Comparison of ENCODE assay signal across 8 cellular contexts in genomic region chr11:69918938-69919650, GRCh38.
DNase-seq lines count a peak whose midpoint lies in the region; ATAC-seq, FAIRE-seq and TF ChIP-seq lines count a peak whose summit lies in the region.

No MANE protein-coding gene starts in this region.

- no peak for FAIRE-seq in small intestine (lab: Jason Lieb, UNC)

- WGBS in small intestine, 3 donors: 33 to 37% (median 36%) methylated on average over 30 to 32 of the region's 32 CpGs

- H3K9me3 ChIP-seq in ascending aorta (no peaks in the 10 kb centered on the region), small intestine (ENCODE audit: control insufficient read depth, low read depth) (no peaks in the 10 kb centered on the region)

- peak overlapping the region; percentile 90 to 98 for H3K27ac ChIP-seq in ascending aorta
- H3K27ac ChIP-seq in small intestine (ENCODE audit: low read depth in 1 of 2, low read length in 1 of 2): no peak overlapping the region

- peak overlapping the region; percentile 7 to 57 for H3K4me3 ChIP-seq in ascending aorta
- no peak overlapping the region for H3K4me3 ChIP-seq in small intestine (ENCODE audit: low read depth in 1 of 2, low read length in 2 of 2)

- intact Hi-C loops in ascending aorta (cut with DNase I): loop anchor here (1.0 to 10.0 kb wide), 9 partner anchors 20 to 904 kb away; partner anchors contain the start of genes ANO1 and MRGPRF

- DNase-seq in DMS153 (lab: John Stamatoyannopoulos, UW) (peak; percentile 28), Kasumi-1 (lab: John Stamatoyannopoulos, UW) (peak; percentile 49 to 51), T-helper 22 cell (ENCODE audit: low read depth) (peak; percentile 20), ascending aorta (ENCODE audit: low spot score in 2 of 2) (peak in 1 of 2 donors; percentile 93), hippocampal formation (lab: John Stamatoyannopoulos, UW) (peak; percentile 11 to 36), small intestine (peak; percentile 43), NCI-H128 (lab: John Stamatoyannopoulos, UW; ENCODE audit: unreplicated experiment) (no peak)

- TF ChIP-seq CTCF in ascending aorta (IDR thresholded peaks at IDR 0.05): peak; percentile 93 to 98 (median 96)

- no peak for ATAC-seq in HG02970 (IDR thresholded peaks at IDR 0.05; ENCODE audit: low FRiP score, unreplicated experiment)

- H3K4me1 ChIP-seq in ascending aorta: peaks cover 25 to 45% of the 10 kb centered on the region in 2 donors
- no peaks in the 10 kb centered on the region for H3K4me1 ChIP-seq in small intestine (ENCODE audit: control insufficient read depth in 2 of 2, insufficient read depth in 1 of 2, low read depth in 1 of 2, low read length in 1 of 2)

- H3K27me3 ChIP-seq in ascending aorta (no peaks in the 10 kb centered on the region), small intestine (ENCODE audit: control insufficient read depth in 2 of 2, insufficient read depth in 2 of 2, low read length in 2 of 2) (peaks cover 2 to 7% of the 10 kb centered on the region in 2 donors)

- H3K36me3 ChIP-seq in ascending aorta: no peaks in the 10 kb centered on the region
- no peaks in the 10 kb centered on the region for H3K36me3 ChIP-seq in small intestine (ENCODE audit: control insufficient read depth in 2 of 2, insufficient read depth in 2 of 2, low read length in 2 of 2)

Comparison
In these comparisons a context has a peak if more than half of its experiments do, and no peak if none do; other contexts are left out.
1. H3K27ac ChIP-seq: peak in ascending aorta (2 of 2); none in small intestine (0 of 2).
2. H3K4me3 ChIP-seq: peak in ascending aorta (2 of 2); none in small intestine (0 of 2).